ENCODE assay signal across 13 cellular contexts in genomic region chr2:195520671-195521155, GRCh38.
A peak's percentile ranks its signal among the peaks of the same experiment; 100 is the strongest.
DNase-seq lines count a peak whose midpoint lies in the region; ATAC-seq and TF ChIP-seq lines count a peak whose summit lies in the region.
"Had no signal": no experiment of that assay in that cellular context is flagged by ENCODE, and none has a peak within 500 bp of the region (broad histone marks: within the 10 kb centered on the region; RNA-seq: fewer than 3 reads in every experiment).

No MANE protein-coding gene starts in this region.

- H3K27ac Mint-ChIP-seq in naive thymus-derived CD4-positive, alpha-beta T cell = peak overlapping the region in 3 of 9 donors; percentile 14 to 83 (median 63)
- H3K27ac Mint-ChIP-seq: stimulated activated naive B cell treated with anti-CD40 and anti-IgM and Interleukin-4, amounts not matched to agents 10 μg/mL and 1 μg/mL and 100 μg/mL, for 72 hours had no signal

- H3K4me3 Mint-ChIP-seq in naive thymus-derived CD4-positive, alpha-beta T cell = peak overlapping the region in 1 of 10 donors; percentile 16
- H3K4me3 Mint-ChIP-seq: stimulated activated naive B cell treated with anti-CD40 and anti-IgM and Interleukin-4, amounts not matched to agents 10 μg/mL and 1 μg/mL and 100 μg/mL, for 72 hours had no signal

- H3K4me2 ChIP-seq in GM23248 (ENCODE audit: unreplicated experiment) (peak overlapping the region; percentile 47), smooth muscle cell (peak overlapping the region; percentile 57)

- CTCF ChIA-PET in naive thymus-derived CD4-positive, alpha-beta T cell (lab: Charles Lee) = interaction anchor here (1.0 kb wide), 1 partner anchor 22 kb away, joined by 3 read pairs; no protein-coding TSS in a partner anchor

- H3K36me3 Mint-ChIP-seq in naive thymus-derived CD4-positive, alpha-beta T cell = peaks cover under 1 to 51% (median 2%) of the 10 kb centered on the region in 5 donors

- no peak for ATAC-seq in naive thymus-derived CD4-positive, alpha-beta T cell
- ATAC-seq in HG03565 (IDR thresholded peaks at IDR 0.05; ENCODE audit: unreplicated experiment) = no peak
- ATAC-seq: HCT116; stimulated activated naive B cell treated with anti-CD40 and anti-IgM and Interleukin-4, amounts not matched to agents 10 μg/mL and 1 μg/mL and 100 μg/mL, for 72 hours had no signal

- H3K27me3 Mint-ChIP-seq in naive thymus-derived CD4-positive, alpha-beta T cell = no peaks in the 10 kb centered on the region
- H3K27me3 Mint-ChIP-seq: stimulated activated naive B cell treated with anti-CD40 and anti-IgM and Interleukin-4, amounts not matched to agents 10 μg/mL and 1 μg/mL and 100 μg/mL, for 72 hours had no signal

- TF ChIP-seq CTCF in fibroblast of pulmonary artery (IDR thresholded peaks at IDR 0.05; ENCODE audit: low read length, missing control alignments) (no peak), smooth muscle cell (IDR thresholded peaks at IDR 0.05; ENCODE audit: borderline replicate concordance, insufficient read depth, poor library complexity, severe bottlenecking) (no peak), testis (IDR thresholded peaks at IDR 0.05) (no peak)

- intact Hi-C loops in naive thymus-derived CD4-positive, alpha-beta T cell (cut with micrococcal nuclease) = no loop called here
- intact Hi-C loops in testis (cut with DNase I; ENCODE audit: low total_unique reads) = no loop called here

- H3K4me1 ChIP-seq in GM23248 (ENCODE audit: insufficient read depth) = peaks cover 21% of the 10 kb centered on the region
- no peaks in the 10 kb centered on the region for H3K4me1 ChIP-seq in smooth muscle cell (ENCODE audit: low read depth)
- no peaks in the 10 kb centered on the region for H3K4me1 ChIP-seq in naive thymus-derived CD4-positive, alpha-beta T cell (ENCODE audit: control insufficient read depth in 2 of 2, insufficient read depth in 2 of 2, low read length in 2 of 2)
- no peaks in the 10 kb centered on the region for H3K4me1 ChIP-seq in testis

- in situ Hi-C loops in GM23248 (cut with MboI) = no loop called here

- H3K9me3 Mint-ChIP-seq in naive thymus-derived CD4-positive, alpha-beta T cell = peaks cover 0 to 19% (median 2%) of the 10 kb centered on the region in 11 donors
- H3K9me3 Mint-ChIP-seq: stimulated activated naive B cell treated with anti-CD40 and anti-IgM and Interleukin-4, amounts not matched to agents 10 μg/mL and 1 μg/mL and 100 μg/mL, for 72 hours had no signal

- peaks cover 17 to 65% (median 34%) of the 10 kb centered on the region in 7 donors for H3K4me1 Mint-ChIP-seq in naive thymus-derived CD4-positive, alpha-beta T cell

- H3F3A ChIP-seq in GM23248 (ENCODE audit: insufficient read depth) = peaks cover 14% of the 10 kb centered on the region; the same call in 1 of the 2 replicates
- H3F3A ChIP-seq in smooth muscle cell (ENCODE audit: low read depth) = no peaks in the 10 kb centered on the region

- H3K27me3 ChIP-seq in GM23248 (replicated peaks; ENCODE audit: insufficient read depth) (no peaks in the 10 kb centered on the region), smooth muscle cell (ENCODE audit: low read depth) (no peaks in the 10 kb centered on the region), testis (no peaks in the 10 kb centered on the region)
- no peaks in the 10 kb centered on the region for H3K27me3 ChIP-seq in naive thymus-derived CD4-positive, alpha-beta T cell (ENCODE audit: control insufficient read depth in 2 of 2, insufficient read depth in 2 of 2, low read length in 2 of 2)

- WGBS in GM23248 (ENCODE audit: low coverage in 1 of 2, low lambda C conversion rate in 2 of 2, missing lambda C conversion rate in 2 of 2), 2 experiments = 0% methylated on average over 5 of the region's 5 CpGs
- WGBS in smooth muscle cell (ENCODE audit: low lambda C conversion rate) = 16% methylated on average over 5 of the region's 5 CpGs
- 52 to 67% methylated on average over 5 of the region's 5 CpGs for WGBS in testis, 2 donors

- no peaks in the 10 kb centered on the region for H3K9me2 ChIP-seq in GM23248 (ENCODE audit: insufficient read depth)

- H3K9me3 ChIP-seq in GM23248 (ENCODE audit: low read depth) = no peaks in the 10 kb centered on the region
- H3K9me3 ChIP-seq in smooth muscle cell (replicated peaks; ENCODE audit: low read depth) = no peaks in the 10 kb centered on the region
- H3K9me3 ChIP-seq in naive thymus-derived CD4-positive, alpha-beta T cell (ENCODE audit: control insufficient read depth in 2 of 3, low read length in 3 of 3) = no peaks in the 10 kb centered on the region
- H3K9me3 ChIP-seq in testis = no peaks in the 10 kb centered on the region

- POLR2A ChIA-PET in naive thymus-derived CD4-positive, alpha-beta T cell (lab: Charles Lee) = interaction anchor here (0.7 to 1.5 kb wide), 4 partner anchors 11 to 136 kb away, joined by 3 to 4 read pairs (median 4); partner anchors contain the start of gene SLC39A10

- H3K27ac ChIP-seq in GM23248 (peak overlapping the region; percentile 78), smooth muscle cell (ENCODE audit: low read depth) (peak overlapping the region; percentile 76), testis (no peak overlapping the region)
- H3K27ac ChIP-seq in naive thymus-derived CD4-positive, alpha-beta T cell (ENCODE audit: low read depth, low read length) = no peak overlapping the region

- H3K79me2 ChIP-seq in GM23248 (ENCODE audit: insufficient read depth) = no peaks in the 10 kb centered on the region
- no peaks in the 10 kb centered on the region for H3K79me2 ChIP-seq in smooth muscle cell (ENCODE audit: low read depth)

- H3K36me3 ChIP-seq in GM23248 (ENCODE audit: low read depth) (no peaks in the 10 kb centered on the region), smooth muscle cell (ENCODE audit: low read depth) (no peaks in the 10 kb centered on the region), testis (ENCODE audit: low read depth, missing control alignments) (no peaks in the 10 kb centered on the region)
- no peaks in the 10 kb centered on the region for H3K36me3 ChIP-seq in naive thymus-derived CD4-positive, alpha-beta T cell (ENCODE audit: control insufficient read depth in 2 of 3, insufficient read depth in 3 of 3, low read length in 3 of 3)

- peak overlapping the region; percentile 40 for H3K9ac ChIP-seq in GM23248
- H3K9ac ChIP-seq in smooth muscle cell (ENCODE audit: low read depth) = no peak overlapping the region

- H4K20me1 ChIP-seq in GM23248 (ENCODE audit: insufficient read depth) (no peaks in the 10 kb centered on the region), smooth muscle cell (ENCODE audit: low read depth) (no peaks in the 10 kb centered on the region)

- H3K4me3 ChIP-seq in GM23248 = no peak overlapping the region
- no peak overlapping the region for H3K4me3 ChIP-seq in fibroblast of pulmonary artery (replicated peaks; ENCODE audit: low read depth, low read length)
- H3K4me3 ChIP-seq in smooth muscle cell = no peak overlapping the region
- H3K4me3 ChIP-seq in naive thymus-derived CD4-positive, alpha-beta T cell (ENCODE audit: low read length) = no peak overlapping the region
- H3K4me3 ChIP-seq in testis = no peak overlapping the region

- TF ChIP-seq POLR2A in testis (IDR thresholded peaks at IDR 0.05) = no peak

- DNase-seq in GM23248 (peak; percentile 94), SK-N-DZ (ENCODE audit: low spot score) (peak; percentile 40), fibroblast of pulmonary artery (ENCODE audit: low read depth) (peak; percentile 83), smooth muscle cell (lab: John Stamatoyannopoulos, UW; ENCODE audit: unreplicated experiment) (no peak), mucosa of gallbladder (ENCODE audit: low spot score) (no peak), testis (no peak)
- DNase-seq in naive thymus-derived CD4-positive, alpha-beta T cell = no peak
- DNase-seq: GF-D8; head of caudate nucleus; NCI-H1417 treated with DMSO at 0.1 percent for 48 hours; stimulated activated naive B cell treated with anti-CD40 and anti-IgM and Interleukin-4, amounts not matched to agents 10 μg/mL and 1 μg/mL and 100 μg/mL, for 72 hours had no signal

- peak overlapping the region; percentile 50 for H2AFZ ChIP-seq in GM23248
- peak overlapping the region; percentile 43 for H2AFZ ChIP-seq in smooth muscle cell (ENCODE audit: low read depth)

Comparison
In these comparisons a context has a peak if more than half of its experiments do, and no peak if none do; other contexts are left out.
1. DNase-seq: peak in GM23248 (single experiment), SK-N-DZ (single experiment) and fibroblast of pulmonary artery (single experiment); none in smooth muscle cell (single experiment), naive thymus-derived CD4-positive, alpha-beta T cell (0 of 9), mucosa of gallbladder (single experiment) and testis (single experiment).
2. H3K27ac ChIP-seq: peak in GM23248 (single experiment) and smooth muscle cell (single experiment); none in naive thymus-derived CD4-positive, alpha-beta T cell (single experiment) and testis (0 of 2).